27 cellular contexts compared by ENCODE assay signal in the genomic region with DNA sequence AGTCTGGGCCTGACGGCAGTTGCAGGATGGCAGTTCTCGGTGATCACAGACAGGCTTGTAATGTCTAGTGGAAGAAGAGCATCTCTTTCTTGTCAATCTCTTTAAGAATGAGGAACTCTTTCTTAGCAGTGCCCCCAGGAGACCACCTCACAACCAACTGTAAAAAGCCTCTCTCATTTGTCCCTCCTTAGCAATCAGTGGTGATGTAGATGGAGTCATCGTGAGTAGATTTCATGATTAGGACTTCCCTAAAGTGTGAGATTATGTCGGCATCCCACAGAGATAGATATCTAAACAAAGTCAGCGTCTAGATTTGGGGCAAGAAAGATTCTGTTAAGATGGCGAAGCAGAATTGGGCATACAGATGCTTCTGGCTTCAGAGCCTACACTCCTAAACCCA.
"Had no signal": no experiment of that assay in that cellular context is flagged by ENCODE, and none has a peak within 500 bp of the region (broad histone marks: within the 10 kb centered on the region; RNA-seq: fewer than 3 reads in every experiment).

No MANE protein-coding gene starts in this region.

- H3K9ac ChIP-seq: neural progenitor cell had no signal

- H3K4me2 ChIP-seq: hepatocyte, neural progenitor cell, smooth muscle cell had no signal

- H3K9me3 Mint-ChIP-seq: naive thymus-derived CD8-positive, alpha-beta T cell; nephron; neural progenitor cell had no signal

- H3K4me3 Mint-ChIP-seq: naive thymus-derived CD8-positive, alpha-beta T cell; nephron; neural progenitor cell; stimulated activated naive B cell treated with anti-CD40 and anti-IgM and Interleukin-4, amounts not matched to agents 10 μg/mL and 1 μg/mL and 100 μg/mL, for 72 hours had no signal

- FAIRE-seq: urothelium cell line had no signal

- H3K36me3 Mint-ChIP-seq: neural progenitor cell had no signal

- H3K4me1 Mint-ChIP-seq: nephron, neural progenitor cell had no signal

- H3K27ac ChIP-seq: heart right ventricle, hepatocyte, left ventricle myocardium inferior, neural progenitor cell, ovary, right atrium auricular region, right lobe of liver, suprapubic skin, thoracic aorta, tibial artery, upper lobe of right lung had no signal

- H3K79me2 ChIP-seq: hepatocyte had no signal

- H3K36me3 ChIP-seq: neural progenitor cell, ovary, right atrium auricular region, right lobe of liver, suprapubic skin, thoracic aorta, upper lobe of right lung had no signal

- DNase-seq: heart right ventricle; islet precursor cell; left ventricle myocardium inferior; midbrain; mucosa of descending colon; naive thymus-derived CD8-positive, alpha-beta T cell; ovary; right lobe of liver; stimulated activated CD4-positive, alpha-beta T cell treated with anti-CD3 and anti-CD28 coated beads, Interleukin-1b, Interleukin-23, amount 100 ng/mL, for 48 hours; stimulated activated CD4-positive, alpha-beta T cell treated with anti-CD3 and anti-CD28 coated beads, Interleukin-2, amount 100 ng/mL, for 48 hours; stimulated activated CD4-positive, alpha-beta T cell treated with anti-CD3 and anti-CD28 coated beads, Interleukin-4, amount 100 ng/mL, for 4 hours; stimulated activated CD8-positive, alpha-beta memory T cell treated with anti-CD3 and anti-CD28 coated beads, Interleukin-4, amount 100 ng/mL, for 48 hours; stimulated activated naive B cell treated with anti-CD40 and anti-IgM and Interleukin-4, amounts not matched to agents 10 μg/mL and 1 μg/mL and 100 μg/mL, for 72 hours; stimulated activated naive CD8-positive, alpha-beta T cell treated with anti-CD3 and anti-CD28 coated beads, Interleukin-15, Interleukin-2, amounts not matched to agents 100 U/mL and 50 U/mL, for 24 hours; tibial artery; trophoblast cell; upper lobe of right lung had no signal

- H3K27me3 ChIP-seq: heart right ventricle, hepatocyte, neural progenitor cell, ovary, right atrium auricular region, right lobe of liver, suprapubic skin, tibial artery, upper lobe of right lung had no signal

- H2AFZ ChIP-seq: hepatocyte, neural progenitor cell had no signal

- ATAC-seq: heart right ventricle; mucosa of descending colon; naive thymus-derived CD8-positive, alpha-beta T cell; right lobe of liver; stimulated activated naive B cell treated with anti-CD40 and anti-IgM and Interleukin-4, amounts not matched to agents 10 μg/mL and 1 μg/mL and 100 μg/mL, for 72 hours; stimulated activated naive CD8-positive, alpha-beta T cell treated with anti-CD3 and anti-CD28 coated beads, Interleukin-15, Interleukin-2, amounts not matched to agents 100 U/mL and 50 U/mL, for 24 hours had no signal

- H3K4me3 ChIP-seq: heart right ventricle, hepatocyte, left ventricle myocardium inferior, lung, mucosa of descending colon, neural progenitor cell, ovary, right atrium auricular region, right lobe of liver, smooth muscle cell, suprapubic skin, thoracic aorta, tibial artery, upper lobe of right lung had no signal

- H3K9me3 ChIP-seq: heart right ventricle, left ventricle myocardium inferior, mucosa of descending colon, ovary, right atrium auricular region, right lobe of liver, suprapubic skin, thoracic aorta, tibial artery, upper lobe of right lung had no signal

- H3K4me1 ChIP-seq: left ventricle myocardium inferior, neural progenitor cell, right atrium auricular region, right lobe of liver had no signal

- H3K27ac Mint-ChIP-seq: naive thymus-derived CD8-positive, alpha-beta T cell; nephron; neural progenitor cell; progenitor cell of endocrine pancreas; stimulated activated naive B cell treated with anti-CD40 and anti-IgM and Interleukin-4, amounts not matched to agents 10 μg/mL and 1 μg/mL and 100 μg/mL, for 72 hours had no signal
